ENCODE assay signal across 10 cellular contexts in genomic region chrX:79107891-79108718, GRCh38. TPM values are rescaled to one million over a fixed set of nuclear protein-coding genes. Genes with fewer than 3 reads are reported as not detected.
A peak's percentile ranks its signal among the peaks of the same experiment; 100 is the strongest.
DNase-seq lines count a peak whose midpoint lies in the region; ATAC-seq, FAIRE-seq and TF ChIP-seq lines count a peak whose summit lies in the region.
"Had no signal": no experiment of that assay in that cellular context is flagged by ENCODE, and none has a peak within 500 bp of the region (broad histone marks: within the 10 kb centered on the region; RNA-seq: fewer than 3 reads in every experiment).

No MANE protein-coding gene starts in this region.

- H3K9me3 ChIP-seq in OCI-LY3 (ENCODE audit: insufficient read depth, low read length), result no peaks in the 10 kb centered on the region
- H3K9me3 ChIP-seq in mucosa of descending colon, result no peaks in the 10 kb centered on the region

- H3K36me3 ChIP-seq in OCI-LY3 (replicated peaks; ENCODE audit: low read depth, low read length) (no peaks in the 10 kb centered on the region), mucosa of descending colon (ENCODE audit: low read depth) (no peaks in the 10 kb centered on the region)

- no peaks in the 10 kb centered on the region for H3K27me3 ChIP-seq in OCI-LY3 (ENCODE audit: low read depth, low read length)

- H4K20me1 ChIP-seq in OCI-LY3 (ENCODE audit: insufficient read depth, low read length), result no peaks in the 10 kb centered on the region

- ATAC-seq in GM21619 (IDR thresholded peaks at IDR 0.05; ENCODE audit: unreplicated experiment) (peak; percentile 80), mucosa of descending colon (peak; percentile 46)

- intact Hi-C loops in mucosa of descending colon (cut with DNase I, micrococcal nuclease), result no loop called here

- H3K4me1 ChIP-seq in OCI-LY3 (ENCODE audit: low read length) (peaks cover 25% of the 10 kb centered on the region), mucosa of descending colon (ENCODE audit: low read depth) (no peaks in the 10 kb centered on the region)

- DNase-seq in GM18507 (ENCODE audit: extremely low spot score, insufficient read length, low read depth) (no peak), mucosa of descending colon (no peak), AG08396 (ENCODE audit: low spot score) (no peak), NCI-H526 (lab: John Stamatoyannopoulos, UW) (no peak), NCI-H748 (lab: John Stamatoyannopoulos, UW; ENCODE audit: unreplicated experiment) (no peak), HUDEP-2 (lab: John Stamatoyannopoulos, UW; ENCODE audit: unreplicated experiment in 76 of 76) (no peak)
- DNase-seq: NCI-H2029, posterior cingulate gyrus had no signal

- H3K4me3 ChIP-seq in OCI-LY3 (ENCODE audit: low read length) (peak overlapping the region; percentile 28), mucosa of descending colon (no peak overlapping the region)

- no peaks in the 10 kb centered on the region for H3K79me2 ChIP-seq in OCI-LY3 (ENCODE audit: low read length)

- H3K27ac ChIP-seq in OCI-LY3 (ENCODE audit: low read length), result peak overlapping the region; percentile 75

- H2AFZ ChIP-seq in OCI-LY3 (ENCODE audit: low read depth, low read length), result peak overlapping the region; percentile 85

- FAIRE-seq in GM18507 (lab: Jason Lieb, UNC), result peak; percentile 80

- no peak for TF ChIP-seq CTCF in OCI-LY3 (IDR thresholded peaks at IDR 0.05; ENCODE audit: low read depth, low read length)
- no peak for TF ChIP-seq CTCF in mucosa of descending colon (IDR thresholded peaks at IDR 0.05)

- H3K4me2 ChIP-seq in OCI-LY3 (ENCODE audit: low read length), result peak overlapping the region; percentile 49

- peak overlapping the region; percentile 43; the same call in 1 of the 2 replicates for H3K9ac ChIP-seq in OCI-LY3 (ENCODE audit: low read length)

RNA-seq across cellular contexts. Expression of gene GPR174, which starts 36.4 kb away (rescaled TPM):
- 1 to 10 TPM; 1.2 to 2.3 (median 1.3) TPM for total RNA-seq in mucosa of descending colon
